ENCODE assay signal across 1 cellular context in the genomic region with DNA sequence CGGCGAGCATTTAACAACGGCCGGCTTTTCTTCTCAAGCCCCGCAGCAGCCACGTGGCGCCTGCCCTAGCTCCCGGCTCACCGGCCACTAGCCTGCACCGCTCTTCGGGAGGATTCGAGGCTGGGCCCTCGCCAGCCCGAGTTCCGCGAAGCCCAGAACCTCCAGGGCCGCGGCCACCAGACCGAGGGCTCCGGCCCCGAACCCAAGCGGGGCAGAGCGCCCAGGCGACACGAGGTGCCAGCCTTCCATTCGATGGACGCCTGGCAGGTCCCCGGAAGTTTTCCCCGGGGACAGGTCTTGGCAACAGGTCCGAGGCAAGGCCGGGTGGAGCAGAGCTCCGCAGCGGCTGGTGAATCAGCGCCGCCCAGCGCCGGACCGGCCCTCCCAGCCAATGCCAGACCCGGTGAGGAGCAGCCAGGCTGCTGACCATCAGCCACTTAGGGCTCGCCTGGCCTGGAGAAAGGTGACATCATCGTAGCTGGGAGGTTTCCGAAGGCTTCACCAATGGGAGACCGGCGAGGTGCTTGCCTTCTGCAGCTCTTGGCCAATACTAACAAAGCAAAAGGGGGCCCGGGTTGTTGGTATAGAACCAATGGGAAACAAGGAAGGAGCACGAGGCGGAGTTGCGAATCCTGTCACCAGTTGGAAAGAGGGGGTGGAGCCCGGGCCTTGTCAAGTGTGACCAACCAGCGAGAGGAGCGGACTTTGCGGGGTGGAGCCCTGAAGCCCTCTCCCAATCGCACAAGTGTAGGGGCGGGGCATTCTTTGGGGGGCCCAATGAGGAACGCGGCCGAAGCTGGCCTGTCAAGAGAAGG.
TF ChIP-seq lines count a peak whose summit lies in the region.

No MANE protein-coding gene starts in this region.

TF ChIP-seq in K562, 482 proteins besides CTCF, POLR2A, EP300 and RAD21 (continued from another document and continues in another):
- TF ChIP-seq, protein P1, sequence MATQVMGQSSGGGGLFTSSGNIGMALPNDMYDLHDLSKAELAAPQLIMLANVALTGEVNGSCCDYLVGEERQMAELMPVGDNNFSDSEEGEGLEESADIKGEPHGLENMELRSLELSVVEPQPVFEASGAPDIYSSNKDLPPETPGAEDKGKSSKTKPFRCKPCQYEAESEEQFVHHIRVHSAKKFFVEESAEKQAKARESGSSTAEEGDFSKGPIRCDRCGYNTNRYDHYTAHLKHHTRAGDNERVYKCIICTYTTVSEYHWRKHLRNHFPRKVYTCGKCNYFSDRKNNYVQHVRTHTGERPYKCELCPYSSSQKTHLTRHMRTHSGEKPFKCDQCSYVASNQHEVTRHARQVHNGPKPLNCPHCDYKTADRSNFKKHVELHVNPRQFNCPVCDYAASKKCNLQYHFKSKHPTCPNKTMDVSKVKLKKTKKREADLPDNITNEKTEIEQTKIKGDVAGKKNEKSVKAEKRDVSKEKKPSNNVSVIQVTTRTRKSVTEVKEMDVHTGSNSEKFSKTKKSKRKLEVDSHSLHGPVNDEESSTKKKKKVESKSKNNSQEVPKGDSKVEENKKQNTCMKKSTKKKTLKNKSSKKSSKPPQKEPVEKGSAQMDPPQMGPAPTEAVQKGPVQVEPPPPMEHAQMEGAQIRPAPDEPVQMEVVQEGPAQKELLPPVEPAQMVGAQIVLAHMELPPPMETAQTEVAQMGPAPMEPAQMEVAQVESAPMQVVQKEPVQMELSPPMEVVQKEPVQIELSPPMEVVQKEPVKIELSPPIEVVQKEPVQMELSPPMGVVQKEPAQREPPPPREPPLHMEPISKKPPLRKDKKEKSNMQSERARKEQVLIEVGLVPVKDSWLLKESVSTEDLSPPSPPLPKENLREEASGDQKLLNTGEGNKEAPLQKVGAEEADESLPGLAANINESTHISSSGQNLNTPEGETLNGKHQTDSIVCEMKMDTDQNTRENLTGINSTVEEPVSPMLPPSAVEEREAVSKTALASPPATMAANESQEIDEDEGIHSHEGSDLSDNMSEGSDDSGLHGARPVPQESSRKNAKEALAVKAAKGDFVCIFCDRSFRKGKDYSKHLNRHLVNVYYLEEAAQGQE (CRISPR knock-in tag; IDR thresholded peaks at IDR 0.05; ENCODE audit: low read depth): peak; percentile 62; the same call in 1 of the 2 replicates
- TF ChIP-seq, protein P2, sequence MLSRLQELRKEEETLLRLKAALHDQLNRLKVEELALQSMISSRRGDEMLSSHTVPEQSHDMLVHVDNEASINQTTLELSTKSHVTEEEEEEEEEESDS (CRISPR knock-in tag; IDR thresholded peaks at IDR 0.05): no peak
- TF ChIP-seq, protein P3, sequence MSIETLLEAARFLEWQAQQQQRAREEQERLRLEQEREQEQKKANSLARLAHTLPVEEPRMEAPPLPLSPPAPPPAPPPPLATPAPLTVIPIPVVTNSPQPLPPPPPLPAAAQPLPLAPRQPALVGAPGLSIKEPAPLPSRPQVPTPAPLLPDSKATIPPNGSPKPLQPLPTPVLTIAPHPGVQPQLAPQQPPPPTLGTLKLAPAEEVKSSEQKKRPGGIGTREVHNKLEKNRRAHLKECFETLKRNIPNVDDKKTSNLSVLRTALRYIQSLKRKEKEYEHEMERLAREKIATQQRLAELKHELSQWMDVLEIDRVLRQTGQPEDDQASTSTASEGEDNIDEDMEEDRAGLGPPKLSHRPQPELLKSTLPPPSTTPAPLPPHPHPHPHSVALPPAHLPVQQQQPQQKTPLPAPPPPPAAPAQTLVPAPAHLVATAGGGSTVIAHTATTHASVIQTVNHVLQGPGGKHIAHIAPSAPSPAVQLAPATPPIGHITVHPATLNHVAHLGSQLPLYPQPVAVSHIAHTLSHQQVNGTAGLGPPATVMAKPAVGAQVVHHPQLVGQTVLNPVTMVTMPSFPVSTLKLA (conservative IDR thresholded peaks at IDR 0.05): peak; percentile 91 to 95
- TF ChIP-seq ZZZ3 (IDR thresholded peaks at IDR 0.05) (no peak), PHF8 (IDR thresholded peaks at IDR 0.05; ENCODE audit: borderline replicate concordance, low read length) (peak; percentile 69; the same call in 1 of the 2 replicates), ATF1 (CRISPR knock-in tag; IDR thresholded peaks at IDR 0.05) (no peak), ATF1 (tag; IDR thresholded peaks at IDR 0.05) (peak; percentile 94), ZNF274 (IDR thresholded peaks at IDR 0.05; ENCODE audit: borderline replicate concordance, low read depth, low read length) (no peak), ZNF445 (CRISPR knock-in tag; IDR thresholded peaks at IDR 0.05; ENCODE audit: low read depth) (no peak), SRSF3 (IDR thresholded peaks at IDR 0.05; ENCODE audit: insufficient read depth, low read length) (no peak), PYGO2 (tag; IDR thresholded peaks at IDR 0.05) (peak; percentile 41; the same call in 1 of the 2 replicates), ILF3 (IDR thresholded peaks at IDR 0.05; ENCODE audit: borderline replicate concordance) (no peak), LEF1 (IDR thresholded peaks at IDR 0.05) (no peak), ZNF239 (CRISPR knock-in tag; IDR thresholded peaks at IDR 0.05) (peak; percentile 37), SNRNP70 (optimal IDR thresholded peaks at IDR 0.05; ENCODE audit: low read depth, low read length) (no peak), IFI16 (CRISPR knock-in tag; IDR thresholded peaks at IDR 0.05) (no peak), C11orf30 (IDR thresholded peaks at IDR 0.05; ENCODE audit: low read depth) (peak; percentile 8; the same call in 1 of the 2 replicates), ZFP36 (IDR thresholded peaks at IDR 0.05; ENCODE audit: low read depth, low read length, partially characterized antibody) (peak; percentile 50), TAL1 (IDR thresholded peaks at IDR 0.05) (no peak), SUPT5H (IDR thresholded peaks at IDR 0.05) (peak; percentile 80), CXXC5 (CRISPR knock-in tag; IDR thresholded peaks at IDR 0.05) (peak; percentile 65; the same call in 1 of the 2 replicates)
- TF ChIP-seq, protein P4, sequence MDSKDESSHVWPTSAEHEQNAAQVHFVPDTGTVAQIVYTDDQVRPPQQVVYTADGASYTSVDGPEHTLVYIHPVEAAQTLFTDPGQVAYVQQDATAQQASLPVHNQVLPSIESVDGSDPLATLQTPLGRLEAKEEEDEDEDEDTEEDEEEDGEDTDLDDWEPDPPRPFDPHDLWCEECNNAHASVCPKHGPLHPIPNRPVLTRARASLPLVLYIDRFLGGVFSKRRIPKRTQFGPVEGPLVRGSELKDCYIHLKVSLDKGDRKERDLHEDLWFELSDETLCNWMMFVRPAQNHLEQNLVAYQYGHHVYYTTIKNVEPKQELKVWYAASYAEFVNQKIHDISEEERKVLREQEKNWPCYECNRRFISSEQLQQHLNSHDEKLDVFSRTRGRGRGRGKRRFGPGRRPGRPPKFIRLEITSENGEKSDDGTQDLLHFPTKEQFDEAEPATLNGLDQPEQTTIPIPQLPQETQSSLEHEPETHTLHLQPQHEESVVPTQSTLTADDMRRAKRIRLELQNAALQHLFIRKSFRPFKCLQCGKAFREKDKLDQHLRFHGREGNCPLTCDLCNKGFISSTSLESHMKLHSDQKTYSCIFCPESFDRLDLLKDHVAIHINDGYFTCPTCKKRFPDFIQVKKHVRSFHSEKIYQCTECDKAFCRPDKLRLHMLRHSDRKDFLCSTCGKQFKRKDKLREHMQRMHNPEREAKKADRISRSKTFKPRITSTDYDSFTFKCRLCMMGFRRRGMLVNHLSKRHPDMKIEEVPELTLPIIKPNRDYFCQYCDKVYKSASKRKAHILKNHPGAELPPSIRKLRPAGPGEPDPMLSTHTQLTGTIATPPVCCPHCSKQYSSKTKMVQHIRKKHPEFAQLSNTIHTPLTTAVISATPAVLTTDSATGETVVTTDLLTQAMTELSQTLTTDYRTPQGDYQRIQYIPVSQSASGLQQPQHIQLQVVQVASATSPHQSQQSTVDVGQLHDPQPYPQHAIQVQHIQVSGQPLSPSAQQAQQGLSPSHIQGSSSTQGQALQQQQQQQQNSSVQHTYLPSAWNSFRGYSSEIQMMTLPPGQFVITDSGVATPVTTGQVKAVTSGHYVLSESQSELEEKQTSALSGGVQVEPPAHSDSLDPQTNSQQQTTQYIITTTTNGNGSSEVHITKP (IDR thresholded peaks at IDR 0.05; ENCODE audit: partially characterized antibody): no peak
- TF ChIP-seq, protein P5, sequence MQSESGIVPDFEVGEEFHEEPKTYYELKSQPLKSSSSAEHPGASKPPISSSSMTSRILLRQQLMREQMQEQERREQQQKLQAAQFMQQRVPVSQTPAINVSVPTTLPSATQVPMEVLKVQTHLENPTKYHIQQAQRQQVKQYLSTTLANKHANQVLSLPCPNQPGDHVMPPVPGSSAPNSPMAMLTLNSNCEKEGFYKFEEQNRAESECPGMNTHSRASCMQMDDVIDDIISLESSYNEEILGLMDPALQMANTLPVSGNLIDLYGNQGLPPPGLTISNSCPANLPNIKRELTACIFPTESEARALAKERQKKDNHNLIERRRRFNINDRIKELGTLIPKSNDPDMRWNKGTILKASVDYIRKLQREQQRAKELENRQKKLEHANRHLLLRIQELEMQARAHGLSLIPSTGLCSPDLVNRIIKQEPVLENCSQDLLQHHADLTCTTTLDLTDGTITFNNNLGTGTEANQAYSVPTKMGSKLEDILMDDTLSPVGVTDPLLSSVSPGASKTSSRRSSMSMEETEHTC (IDR thresholded peaks at IDR 0.05): 0 out of 2 replicates have a peak, but pooled peaks have one; percentile 24
- TF ChIP-seq, protein P6, sequence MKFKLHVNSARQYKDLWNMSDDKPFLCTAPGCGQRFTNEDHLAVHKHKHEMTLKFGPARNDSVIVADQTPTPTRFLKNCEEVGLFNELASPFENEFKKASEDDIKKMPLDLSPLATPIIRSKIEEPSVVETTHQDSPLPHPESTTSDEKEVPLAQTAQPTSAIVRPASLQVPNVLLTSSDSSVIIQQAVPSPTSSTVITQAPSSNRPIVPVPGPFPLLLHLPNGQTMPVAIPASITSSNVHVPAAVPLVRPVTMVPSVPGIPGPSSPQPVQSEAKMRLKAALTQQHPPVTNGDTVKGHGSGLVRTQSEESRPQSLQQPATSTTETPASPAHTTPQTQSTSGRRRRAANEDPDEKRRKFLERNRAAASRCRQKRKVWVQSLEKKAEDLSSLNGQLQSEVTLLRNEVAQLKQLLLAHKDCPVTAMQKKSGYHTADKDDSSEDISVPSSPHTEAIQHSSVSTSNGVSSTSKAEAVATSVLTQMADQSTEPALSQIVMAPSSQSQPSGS (CRISPR knock-in tag; IDR thresholded peaks at IDR 0.05): 0 out of 2 replicates have a peak, but pooled peaks have one; percentile 63
- TF ChIP-seq, protein P7, sequence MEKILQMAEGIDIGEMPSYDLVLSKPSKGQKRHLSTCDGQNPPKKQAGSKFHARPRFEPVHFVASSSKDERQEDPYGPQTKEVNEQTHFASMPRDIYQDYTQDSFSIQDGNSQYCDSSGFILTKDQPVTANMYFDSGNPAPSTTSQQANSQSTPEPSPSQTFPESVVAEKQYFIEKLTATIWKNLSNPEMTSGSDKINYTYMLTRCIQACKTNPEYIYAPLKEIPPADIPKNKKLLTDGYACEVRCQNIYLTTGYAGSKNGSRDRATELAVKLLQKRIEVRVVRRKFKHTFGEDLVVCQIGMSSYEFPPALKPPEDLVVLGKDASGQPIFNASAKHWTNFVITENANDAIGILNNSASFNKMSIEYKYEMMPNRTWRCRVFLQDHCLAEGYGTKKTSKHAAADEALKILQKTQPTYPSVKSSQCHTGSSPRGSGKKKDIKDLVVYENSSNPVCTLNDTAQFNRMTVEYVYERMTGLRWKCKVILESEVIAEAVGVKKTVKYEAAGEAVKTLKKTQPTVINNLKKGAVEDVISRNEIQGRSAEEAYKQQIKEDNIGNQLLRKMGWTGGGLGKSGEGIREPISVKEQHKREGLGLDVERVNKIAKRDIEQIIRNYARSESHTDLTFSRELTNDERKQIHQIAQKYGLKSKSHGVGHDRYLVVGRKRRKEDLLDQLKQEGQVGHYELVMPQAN (IDR thresholded peaks at IDR 0.05; ENCODE audit: borderline replicate concordance): peak; percentile 94
- TF ChIP-seq, protein P8, sequence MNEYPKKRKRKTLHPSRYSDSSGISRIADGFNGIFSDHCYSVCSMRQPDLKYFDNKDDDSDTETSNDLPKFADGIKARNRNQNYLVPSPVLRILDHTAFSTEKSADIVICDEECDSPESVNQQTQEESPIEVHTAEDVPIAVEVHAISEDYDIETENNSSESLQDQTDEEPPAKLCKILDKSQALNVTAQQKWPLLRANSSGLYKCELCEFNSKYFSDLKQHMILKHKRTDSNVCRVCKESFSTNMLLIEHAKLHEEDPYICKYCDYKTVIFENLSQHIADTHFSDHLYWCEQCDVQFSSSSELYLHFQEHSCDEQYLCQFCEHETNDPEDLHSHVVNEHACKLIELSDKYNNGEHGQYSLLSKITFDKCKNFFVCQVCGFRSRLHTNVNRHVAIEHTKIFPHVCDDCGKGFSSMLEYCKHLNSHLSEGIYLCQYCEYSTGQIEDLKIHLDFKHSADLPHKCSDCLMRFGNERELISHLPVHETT (CRISPR knock-in tag; conservative IDR thresholded peaks at IDR 0.05 in 1 of 2, IDR thresholded peaks at IDR 0.05 in 1 of 2): peak in 1 of 2 experiments; percentile 86; a peak in 1 of 4 replicates
- TF ChIP-seq, protein P9, sequence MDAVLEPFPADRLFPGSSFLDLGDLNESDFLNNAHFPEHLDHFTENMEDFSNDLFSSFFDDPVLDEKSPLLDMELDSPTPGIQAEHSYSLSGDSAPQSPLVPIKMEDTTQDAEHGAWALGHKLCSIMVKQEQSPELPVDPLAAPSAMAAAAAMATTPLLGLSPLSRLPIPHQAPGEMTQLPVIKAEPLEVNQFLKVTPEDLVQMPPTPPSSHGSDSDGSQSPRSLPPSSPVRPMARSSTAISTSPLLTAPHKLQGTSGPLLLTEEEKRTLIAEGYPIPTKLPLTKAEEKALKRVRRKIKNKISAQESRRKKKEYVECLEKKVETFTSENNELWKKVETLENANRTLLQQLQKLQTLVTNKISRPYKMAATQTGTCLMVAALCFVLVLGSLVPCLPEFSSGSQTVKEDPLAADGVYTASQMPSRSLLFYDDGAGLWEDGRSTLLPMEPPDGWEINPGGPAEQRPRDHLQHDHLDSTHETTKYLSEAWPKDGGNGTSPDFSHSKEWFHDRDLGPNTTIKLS (IDR thresholded peaks at IDR 0.05; ENCODE audit: borderline replicate concordance, low read depth): peak; percentile 97
- TF ChIP-seq, protein P10, sequence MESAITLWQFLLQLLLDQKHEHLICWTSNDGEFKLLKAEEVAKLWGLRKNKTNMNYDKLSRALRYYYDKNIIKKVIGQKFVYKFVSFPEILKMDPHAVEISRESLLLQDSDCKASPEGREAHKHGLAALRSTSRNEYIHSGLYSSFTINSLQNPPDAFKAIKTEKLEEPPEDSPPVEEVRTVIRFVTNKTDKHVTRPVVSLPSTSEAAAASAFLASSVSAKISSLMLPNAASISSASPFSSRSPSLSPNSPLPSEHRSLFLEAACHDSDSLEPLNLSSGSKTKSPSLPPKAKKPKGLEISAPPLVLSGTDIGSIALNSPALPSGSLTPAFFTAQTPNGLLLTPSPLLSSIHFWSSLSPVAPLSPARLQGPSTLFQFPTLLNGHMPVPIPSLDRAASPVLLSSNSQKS (CRISPR knock-in tag; IDR thresholded peaks at IDR 0.05): 0 out of 2 replicates have a peak, but pooled peaks have one; percentile 24
- TF ChIP-seq, protein P11, sequence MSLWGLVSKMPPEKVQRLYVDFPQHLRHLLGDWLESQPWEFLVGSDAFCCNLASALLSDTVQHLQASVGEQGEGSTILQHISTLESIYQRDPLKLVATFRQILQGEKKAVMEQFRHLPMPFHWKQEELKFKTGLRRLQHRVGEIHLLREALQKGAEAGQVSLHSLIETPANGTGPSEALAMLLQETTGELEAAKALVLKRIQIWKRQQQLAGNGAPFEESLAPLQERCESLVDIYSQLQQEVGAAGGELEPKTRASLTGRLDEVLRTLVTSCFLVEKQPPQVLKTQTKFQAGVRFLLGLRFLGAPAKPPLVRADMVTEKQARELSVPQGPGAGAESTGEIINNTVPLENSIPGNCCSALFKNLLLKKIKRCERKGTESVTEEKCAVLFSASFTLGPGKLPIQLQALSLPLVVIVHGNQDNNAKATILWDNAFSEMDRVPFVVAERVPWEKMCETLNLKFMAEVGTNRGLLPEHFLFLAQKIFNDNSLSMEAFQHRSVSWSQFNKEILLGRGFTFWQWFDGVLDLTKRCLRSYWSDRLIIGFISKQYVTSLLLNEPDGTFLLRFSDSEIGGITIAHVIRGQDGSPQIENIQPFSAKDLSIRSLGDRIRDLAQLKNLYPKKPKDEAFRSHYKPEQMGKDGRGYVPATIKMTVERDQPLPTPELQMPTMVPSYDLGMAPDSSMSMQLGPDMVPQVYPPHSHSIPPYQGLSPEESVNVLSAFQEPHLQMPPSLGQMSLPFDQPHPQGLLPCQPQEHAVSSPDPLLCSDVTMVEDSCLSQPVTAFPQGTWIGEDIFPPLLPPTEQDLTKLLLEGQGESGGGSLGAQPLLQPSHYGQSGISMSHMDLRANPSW (CRISPR knock-in tag; IDR thresholded peaks at IDR 0.05): no peak
